In genomic region chr9:129751841-129752801, GRCh38 we compare ENCODE assay signal across 8 cellular contexts. TPM values are rescaled to one million over a fixed set of nuclear protein-coding genes. Genes with fewer than 3 reads are reported as not detected.
DNase-seq lines count a peak whose midpoint lies in the region; ATAC-seq and TF ChIP-seq lines count a peak whose summit lies in the region.

No MANE protein-coding gene starts in this region.

- ATAC-seq in mucosa of descending colon: peak; percentile 69
- ATAC-seq in GM21360 (IDR thresholded peaks at IDR 0.05; ENCODE audit: unreplicated experiment): no peak
- ATAC-seq in GM18519 (IDR thresholded peaks at IDR 0.05; ENCODE audit: low FRiP score, unreplicated experiment): no peak

- intact Hi-C loops in A673 (cut with micrococcal nuclease; ENCODE audit: unreplicated experiment): no loop called here
- intact Hi-C loops in mucosa of descending colon (cut with DNase I, micrococcal nuclease): no loop called here

- CTCF ChIA-PET in A673 (lab: Charles Lee): interaction anchor here (0.5 to 0.7 kb wide), 2 partner anchors 14 to 126 kb away, joined by 4 read pairs; partner anchors contain the start of gene NTMT1

- no peaks in the 10 kb centered on the region for H3K27me3 ChIP-seq in A673 (replicated peaks; ENCODE audit: insufficient read depth, low read depth, low read length, poor library complexity)
- peaks cover 55% of the 10 kb centered on the region for H3K27me3 ChIP-seq in KMS-11 (ENCODE audit: insufficient read depth, low read depth)

- POLR2A ChIA-PET in A673 (lab: Charles Lee; ENCODE audit: low non-redundant PET): no interaction called here

- H3K4me3 ChIP-seq in A673 (ENCODE audit: low read depth, low read length, poor library complexity, severe bottlenecking): peak overlapping the region; percentile 26
- no peak overlapping the region for H3K4me3 ChIP-seq in KMS-11 (IDR thresholded peaks at IDR 0.05; ENCODE audit: insufficient read depth, low read depth, low read length)
- H3K4me3 ChIP-seq in cardiac fibroblast (replicated peaks in 1 of 2; ENCODE audit: low read depth in 2 of 2, low read length in 2 of 2): peak overlapping the region; percentile 36 to 54
- no peak overlapping the region for H3K4me3 ChIP-seq in mucosa of descending colon

- peak overlapping the region; percentile 66 for H3K4me2 ChIP-seq in KMS-11

- no peaks in the 10 kb centered on the region for H3K79me2 ChIP-seq in KMS-11 (ENCODE audit: insufficient read depth, low read depth)

- TF ChIP-seq CTCF in A673 (conservative IDR thresholded peaks at IDR 0.05; ENCODE audit: low read depth, low read length) (no peak), KMS-11 (conservative IDR thresholded peaks at IDR 0.05; ENCODE audit: low read depth, low read length) (no peak), cardiac fibroblast (IDR thresholded peaks at IDR 0.05; ENCODE audit: low read depth, low read length) (no peak), mucosa of descending colon (IDR thresholded peaks at IDR 0.05) (no peak)

- no peaks in the 10 kb centered on the region for H3K9me3 ChIP-seq in A673 (ENCODE audit: low read depth, low read length, poor library complexity, severe bottlenecking)
- no peaks in the 10 kb centered on the region for H3K9me3 ChIP-seq in mucosa of descending colon

- no peak overlapping the region for H3K27ac ChIP-seq in A673 (ENCODE audit: low read depth, low read length, poor library complexity, severe bottlenecking)
- H3K27ac ChIP-seq in KMS-11: no peak overlapping the region

- peak overlapping the region; percentile 42; the same call in 1 of the 2 replicates for H2AFZ ChIP-seq in KMS-11 (ENCODE audit: low read depth)

- H4K20me1 ChIP-seq in KMS-11 (ENCODE audit: insufficient read depth): no peaks in the 10 kb centered on the region

- H3K36me3 ChIP-seq in A673 (ENCODE audit: insufficient read depth, low read length, poor library complexity, severe bottlenecking) (no peaks in the 10 kb centered on the region), KMS-11 (ENCODE audit: insufficient read depth) (no peaks in the 10 kb centered on the region), mucosa of descending colon (ENCODE audit: low read depth) (no peaks in the 10 kb centered on the region)

- DNase-seq in A673 (ENCODE audit: low spot score) (no peak), cardiac fibroblast (ENCODE audit: low read depth in 2 of 2) (no peak), mucosa of descending colon (peak in 2 of 3 donors; percentile 62 to 69), NCI-H446 (lab: John Stamatoyannopoulos, UW) (no peak), germinal center (ENCODE audit: low spot score) (no peak)

- no peak overlapping the region for H3K9ac ChIP-seq in KMS-11

- H3K4me1 ChIP-seq in A673 (ENCODE audit: insufficient read depth, low read length, poor library complexity, severe bottlenecking) (peaks cover 4% of the 10 kb centered on the region), KMS-11 (ENCODE audit: low read depth, poor library complexity, severe bottlenecking) (peaks cover 8% of the 10 kb centered on the region), mucosa of descending colon (ENCODE audit: low read depth) (peaks cover 13% of the 10 kb centered on the region)

- BruUV-seq in A673 (replicated peaks; lab: Mats Ljungman, UMichigan): no TSS peak

RNA-seq across cellular contexts. Expression of gene PTGES, which starts 0.7 kb away (rescaled TPM):
- total RNA-seq in A673 (2021) (0.80 and 1.4 TPM in 2 replicates), mucosa of descending colon (10 to 100 TPM in 1 of 3 donors, 1 to 10 TPM in 2; 3.4 to 10.8 (median 5.2) TPM)

RNA-seq across cellular contexts. Expression of gene TOR1B, which starts 50.9 kb away (rescaled TPM):
- total RNA-seq in A673 (2021) (47.6 and 50.0 TPM in 2 replicates), mucosa of descending colon (10 to 100 TPM; 37.3 to 63.5 (median 49.2) TPM)

Comparison
In these comparisons a context has a peak if more than half of its experiments do, and no peak if none do; other contexts are left out.
1. DNase-seq: peak in mucosa of descending colon (2 of 3); none in A673 (single experiment), cardiac fibroblast (0 of 2), NCI-H446 (0 of 2) and germinal center (single experiment).
2. H3K4me3 ChIP-seq: peak in A673 (single experiment) and cardiac fibroblast (2 of 2); none in KMS-11 (single experiment) and mucosa of descending colon (single experiment).